36 cellular contexts compared by ENCODE assay signal in the genomic region with DNA sequence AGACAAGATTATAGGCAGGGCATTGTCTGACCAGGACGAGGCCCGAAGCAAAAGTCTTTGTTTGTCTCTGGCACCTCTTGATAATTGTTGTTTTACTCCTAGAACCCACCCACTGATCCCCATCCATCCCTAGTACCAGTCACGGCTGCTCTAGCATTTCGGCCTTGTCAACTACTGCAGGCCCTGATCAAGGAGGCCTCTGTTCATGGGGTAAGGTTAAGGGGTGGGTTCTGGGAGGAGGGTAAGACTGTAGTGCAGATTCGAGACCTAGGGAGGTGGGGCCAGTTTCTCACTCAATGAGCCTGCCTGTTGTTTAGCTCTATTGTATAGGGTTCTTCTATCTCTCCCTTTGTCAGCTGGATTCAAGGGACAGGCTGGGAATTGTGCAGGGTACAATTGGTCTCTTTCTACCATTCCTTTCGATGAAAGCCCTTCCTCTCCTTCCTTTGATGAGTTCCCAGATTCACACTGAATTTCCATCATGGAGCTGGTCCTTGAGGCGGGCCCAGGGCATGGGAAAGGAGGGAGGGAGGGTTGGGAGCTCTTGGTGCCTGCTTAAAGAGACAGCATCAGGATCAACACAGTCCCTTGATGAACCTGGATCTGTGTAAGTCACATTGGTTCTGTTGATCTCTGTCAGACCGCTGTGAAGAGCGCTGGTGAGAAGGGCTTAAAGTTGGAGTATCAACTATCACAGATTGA. TPM values are rescaled to one million over a fixed set of nuclear protein-coding genes. Genes with fewer than 3 reads are reported as not detected.
DNase-seq lines count a peak whose midpoint lies in the region; FAIRE-seq and TF ChIP-seq lines count a peak whose summit lies in the region.
"Had no signal": no experiment of that assay in that cellular context is flagged by ENCODE, and none has a peak within 500 bp of the region (broad histone marks: within the 10 kb centered on the region; RNA-seq: fewer than 3 reads in every experiment).

No MANE protein-coding gene starts in this region.

- intact Hi-C loops in posterior vena cava (cut with DNase I), result no loop called here

- peak overlapping the region; percentile 84 for H3K27ac ChIP-seq in cingulate gyrus (ENCODE audit: low read depth, low read length)
- H3K27ac ChIP-seq: A549, cardiac muscle cell, gastroesophageal sphincter, parathyroid adenoma, SJSA1, vagina had no signal

- DNase-seq in COLO829 (ENCODE audit: low spot score), result peak; percentile 62
- peak; percentile 79 for DNase-seq in medulla oblongata (ENCODE audit: extremely low spot score)
- peak; percentile 91 for DNase-seq in putamen (ENCODE audit: low spot score)
- no peak for DNase-seq in NCI-H2196 treated with DMSO at 0.1 percent for 48 hours (lab: John Stamatoyannopoulos, UW; ENCODE audit: unreplicated experiment)
- DNase-seq in H54 (ENCODE audit: insufficient read length, low spot score), result no peak
- DNase-seq in GM19238 (ENCODE audit: insufficient read length, low spot score), result no peak
- no peak for DNase-seq in posterior vena cava (ENCODE audit: low spot score)
- DNase-seq: activated CD4-positive, alpha-beta T cell treated with anti-CD3 and anti-CD28 coated beads for 1 hour; activated CD8-positive, alpha-beta T cell treated with anti-CD3 and anti-CD28 coated beads for 36 hours; activated naive CD4-positive, alpha-beta T cell treated with anti-CD3 and anti-CD28 coated beads, Interleukin-2, amount 50 U/mL, for 16 hours; amniotic stem cell; cortex of kidney; DMS53; H7; left ventricle myocardium superior; naive thymus-derived CD4-positive, alpha-beta T cell; NCI-H1092 treated with DMSO at 0.1 percent for 48 hours; NCI-H2029; NCI-H446; NCI-H774; stimulated activated naive B cell treated with anti-CD40 and anti-IgM and Interleukin-4, amounts not matched to agents 10 μg/mL and 1 μg/mL and 100 μg/mL, for 72 hours; T-helper 1 cell had no signal

- FAIRE-seq in H54 (lab: Jason Lieb, UNC), result no peak
- FAIRE-seq: A549, islet of Langerhans, K562 had no signal

- TF ChIP-seq POLR2A in H54 (IDR thresholded peaks at IDR 0.05; ENCODE audit: low read depth, low read length), result no peak

RNA-seq across cellular contexts. Expression of gene PLP1, which starts 4.2 kb away (rescaled TPM):
- 1 to 10 TPM; 3.6 to 5.0 TPM for total RNA-seq in posterior vena cava
- total RNA-seq: activated CD8-positive, alpha-beta T cell treated with anti-CD3 and anti-CD28 coated beads for 36 hours; activated T-helper 17 cell treated with anti-CD3 and anti-CD28 coated beads, Interleukin-2, amount 50 U/mL, for 72 hours; B cell; G401; K562; M059J; naive thymus-derived CD4-positive, alpha-beta T cell; SJSA1 had no signal

RNA-seq across cellular contexts. Expression of gene RAB9B, which starts 51.2 kb away (rescaled TPM):
- 10 to 100 TPM; 11.8 to 24.7 TPM for total RNA-seq in posterior vena cava
- total RNA-seq: G401, K562, RPMI7951 had no signal

Comparison
In these comparisons a context has a peak if more than half of its experiments do, and no peak if none do; other contexts are left out.
1. DNase-seq: peak in COLO829 (single experiment), medulla oblongata (single experiment) and putamen (single experiment); none in NCI-H2196 treated with DMSO at 0.1 percent for 48 hours (single experiment), H54 (single experiment), GM19238 (single experiment) and posterior vena cava (single experiment).